8 cellular contexts compared by ENCODE assay signal in the genomic region with DNA sequence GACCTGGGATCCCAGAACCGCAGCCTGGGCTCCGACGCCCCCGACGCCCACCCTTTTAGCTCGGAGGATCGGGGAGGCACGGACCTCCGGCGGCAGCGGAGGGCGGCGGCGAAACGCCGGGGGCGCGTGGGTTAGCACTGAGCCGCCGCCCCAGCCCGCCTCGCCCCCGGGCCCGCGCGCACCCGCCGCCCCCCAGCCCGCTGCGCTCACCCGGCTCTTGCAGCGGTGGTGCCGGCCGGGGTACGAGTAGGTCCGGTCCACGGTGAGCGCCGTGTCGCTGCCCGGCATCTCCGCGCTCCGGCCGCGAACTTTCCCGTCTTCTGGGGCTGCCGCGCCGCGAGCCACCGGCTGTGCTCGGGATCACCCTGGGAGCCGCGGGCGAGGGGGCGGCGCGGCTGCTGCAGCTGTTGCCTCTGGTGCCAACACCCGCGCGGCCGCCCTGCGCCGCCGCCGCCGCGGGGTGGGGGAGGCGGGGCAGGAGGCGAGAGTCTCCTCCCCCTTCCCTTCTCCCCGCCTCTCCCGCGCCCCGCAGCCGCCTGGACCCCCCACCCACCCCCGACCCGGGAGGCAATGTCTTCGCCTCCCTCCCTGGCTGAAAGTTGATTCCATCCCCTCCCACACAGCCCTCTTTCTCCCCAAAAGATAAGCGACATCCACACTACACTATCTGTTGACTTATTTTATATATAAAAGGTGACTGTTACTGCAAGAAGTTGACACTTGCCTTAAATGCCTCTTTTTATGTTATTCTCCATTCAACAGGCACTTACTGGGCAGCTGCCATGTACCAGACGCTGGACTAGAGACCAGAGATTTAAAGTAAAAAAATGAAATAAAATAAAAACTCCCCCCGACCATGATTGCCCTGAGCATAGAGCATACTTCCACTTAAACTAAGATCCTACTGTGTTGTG. TPM values are rescaled to one million over a fixed set of nuclear protein-coding genes. Genes with fewer than 3 reads are reported as not detected.
A peak's percentile ranks its signal among the peaks of the same experiment; 100 is the strongest.
DNase-seq lines count a peak whose midpoint lies in the region; ATAC-seq and TF ChIP-seq lines count a peak whose summit lies in the region.

A gene with protein sequence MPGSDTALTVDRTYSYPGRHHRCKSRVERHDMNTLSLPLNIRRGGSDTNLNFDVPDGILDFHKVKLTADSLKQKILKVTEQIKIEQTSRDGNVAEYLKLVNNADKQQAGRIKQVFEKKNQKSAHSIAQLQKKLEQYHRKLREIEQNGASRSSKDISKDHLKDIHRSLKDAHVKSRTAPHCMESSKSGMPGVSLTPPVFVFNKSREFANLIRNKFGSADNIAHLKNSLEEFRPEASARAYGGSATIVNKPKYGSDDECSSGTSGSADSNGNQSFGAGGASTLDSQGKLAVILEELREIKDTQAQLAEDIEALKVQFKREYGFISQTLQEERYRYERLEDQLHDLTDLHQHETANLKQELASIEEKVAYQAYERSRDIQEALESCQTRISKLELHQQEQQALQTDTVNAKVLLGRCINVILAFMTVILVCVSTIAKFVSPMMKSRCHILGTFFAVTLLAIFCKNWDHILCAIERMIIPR (minus strand): TSS at position 415 of the 914 bp plus-strand sequence. CDS start 127 bp downstream, at position 288.

- DNase-seq in DMS53 (lab: John Stamatoyannopoulos, UW), result peak; percentile 85
- peak; percentile 33 for DNase-seq in HPDE6-E6E7 (ENCODE audit: extremely low spot score)
- DNase-seq in activated CD4-positive, alpha-beta T cell treated with anti-CD3 and anti-CD28 coated beads, Interleukin-2, amount 10 ng/mL, durations not matched to agents 24 days and 14 days, result peak; percentile 68
- peak; percentile 16 to 22 for DNase-seq in erythroblast (lab: John Stamatoyannopoulos, UW)
- DNase-seq in mesothelial cell of epicardium (ENCODE audit: low spot score in 2 of 2, unreplicated experiment in 2 of 2), result peak; percentile 41 to 50
- no peak for DNase-seq in NCI-H1048 (lab: John Stamatoyannopoulos, UW)

- H3K27me3 Mint-ChIP-seq in activated CD4-positive, alpha-beta T cell treated with anti-CD3 and anti-CD28 coated beads, Interleukin-2, amount 10 ng/mL, durations not matched to agents 24 days and 14 days, result peaks cover 69% of the 10 kb centered on the region
- H3K27me3 Mint-ChIP-seq in mesothelial cell of epicardium (ENCODE audit: low read depth), result peaks cover 19% of the 10 kb centered on the region

- H3K27ac Mint-ChIP-seq in activated CD4-positive, alpha-beta T cell treated with anti-CD3 and anti-CD28 coated beads, Interleukin-2, amount 10 ng/mL, durations not matched to agents 24 days and 14 days, result no peak within 1 kb of the TSS
- H3K27ac Mint-ChIP-seq in mesothelial cell of epicardium, result peak within 1 kb of the TSS; percentile 66

- H3K36me3 Mint-ChIP-seq in activated CD4-positive, alpha-beta T cell treated with anti-CD3 and anti-CD28 coated beads, Interleukin-2, amount 10 ng/mL, durations not matched to agents 24 days and 14 days (ENCODE audit: low read depth), result no peaks in the 10 kb centered on the region
- H3K36me3 Mint-ChIP-seq in mesothelial cell of epicardium, result no peaks in the 10 kb centered on the region

- no peak for TF ChIP-seq POLR2A in erythroblast (IDR thresholded peaks at IDR 0.05; ENCODE audit: low read length)

- ATAC-seq in GM19467 (IDR thresholded peaks at IDR 0.05; ENCODE audit: unreplicated experiment), result peak; percentile 46

- no peak within 1 kb of the TSS for H3K27ac ChIP-seq in temporal lobe (ENCODE audit: low read depth, low read length)

- H3K4me1 Mint-ChIP-seq in activated CD4-positive, alpha-beta T cell treated with anti-CD3 and anti-CD28 coated beads, Interleukin-2, amount 10 ng/mL, durations not matched to agents 24 days and 14 days, result peaks cover 8% of the 10 kb centered on the region
- H3K4me1 Mint-ChIP-seq in mesothelial cell of epicardium, result peaks cover 19% of the 10 kb centered on the region

- TF ChIP-seq CTCF in mesothelial cell of epicardium (IDR thresholded peaks at IDR 0.05; ENCODE audit: unreplicated experiment), result no peak

- intact Hi-C loops in activated CD4-positive, alpha-beta T cell treated with anti-CD3 and anti-CD28 coated beads, Interleukin-2, amount 10 ng/mL, durations not matched to agents 24 days and 14 days (cut with micrococcal nuclease), result no loop called here

- no peaks in the 10 kb centered on the region for H3K9me3 Mint-ChIP-seq in activated CD4-positive, alpha-beta T cell treated with anti-CD3 and anti-CD28 coated beads, Interleukin-2, amount 10 ng/mL, durations not matched to agents 24 days and 14 days
- H3K9me3 Mint-ChIP-seq in mesothelial cell of epicardium, result no peaks in the 10 kb centered on the region

- peak within 1 kb of the TSS; percentile 79 for H3K4me3 Mint-ChIP-seq in activated CD4-positive, alpha-beta T cell treated with anti-CD3 and anti-CD28 coated beads, Interleukin-2, amount 10 ng/mL, durations not matched to agents 24 days and 14 days
- peak within 1 kb of the TSS; percentile 85 for H3K4me3 Mint-ChIP-seq in mesothelial cell of epicardium

RNA-seq across cellular contexts. Expression of the gene that starts here (rescaled TPM):
- total RNA-seq in activated CD4-positive, alpha-beta T cell treated with anti-CD3 and anti-CD28 coated beads, Interleukin-2, amount 10 ng/mL, durations not matched to agents 24 days and 14 days, result 0.02 TPM in 1 of 2 replicates, not detected in the other
- 10.1 to 11.7 TPM (median 11.5 TPM) in 3 replicates for total RNA-seq in mesothelial cell of epicardium
- total RNA-seq in temporal lobe, result 11.8 TPM

Comparison
In these comparisons a context has a peak if more than half of its experiments do, and no peak if none do; other contexts are left out.
1. RNA of the gene that starts here (total RNA-seq): 11.8 TPM in temporal lobe (single experiment) and 10.1 to 11.7 TPM in mesothelial cell of epicardium; 0.02 TPM in activated CD4-positive, alpha-beta T cell treated with anti-CD3 and anti-CD28 coated beads, Interleukin-2, amount 10 ng/mL, durations not matched to agents 24 days and 14 days; every median in the first group is over 10 times any median in the second.
2. Peak in DNase-seq in activated CD4-positive, alpha-beta T cell treated with anti-CD3 and anti-CD28 coated beads, Interleukin-2, amount 10 ng/mL, durations not matched to agents 24 days and 14 days; RNA of the gene not detected or under 1 TPM.